Comparison of ENCODE assay signal across 27 cellular contexts in the genomic region with DNA sequence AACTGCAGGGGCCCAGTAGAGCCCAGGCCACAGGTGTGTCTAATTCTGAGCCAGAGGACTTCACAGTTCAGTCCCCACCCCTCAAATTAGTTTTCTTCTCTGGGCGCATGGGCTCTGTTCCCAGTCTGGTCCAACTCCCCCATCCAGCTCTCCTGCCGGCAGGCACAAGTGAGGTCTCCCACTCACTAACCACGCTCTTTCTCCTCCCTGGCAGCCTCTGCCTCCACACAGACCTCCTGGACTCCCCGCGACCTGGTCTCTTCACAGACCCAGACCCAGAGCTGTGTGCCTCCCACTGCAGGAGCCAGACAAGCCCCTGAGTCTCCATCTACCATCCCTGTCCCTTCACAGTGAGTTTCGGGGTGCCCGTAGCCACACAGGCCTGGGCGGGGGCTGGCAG. TPM values are rescaled to one million over a fixed set of nuclear protein-coding genes. Genes with fewer than 3 reads are reported as not detected.
DNase-seq lines count a peak whose midpoint lies in the region; ATAC-seq, FAIRE-seq and TF ChIP-seq lines count a peak whose summit lies in the region.
"Had no signal": no experiment of that assay in that cellular context is flagged by ENCODE, and none has a peak within 500 bp of the region (broad histone marks: within the 10 kb centered on the region; RNA-seq: fewer than 3 reads in every experiment).

No MANE protein-coding gene starts in this region.

- peaks cover 33% of the 10 kb centered on the region for H3K4me1 Mint-ChIP-seq in activated naive CD4-positive, alpha-beta T cell treated with anti-CD3 and anti-CD28 coated beads, Interleukin-2, amount 10 ng/mL, durations not matched to agents 7 days and 5 days
- H3K4me1 Mint-ChIP-seq in neural crest cell, result peaks cover 5% of the 10 kb centered on the region
- H3K4me1 Mint-ChIP-seq in stimulated activated naive B cell treated with anti-CD40 and anti-IgM and Interleukin-4, amounts not matched to agents 10 μg/mL and 1 μg/mL and 100 μg/mL, for 72 hours, result peaks cover 9 to 15% of the 10 kb centered on the region in 2 donors

- TF ChIP-seq CTCF in bronchial epithelial cell (IDR thresholded peaks at IDR 0.05; ENCODE audit: insufficient read depth, low read length, severe bottlenecking) (no peak), neural crest cell (conservative IDR thresholded peaks at IDR 0.05) (no peak)

- peak; percentile 62 for FAIRE-seq in bronchial epithelial cell (lab: Jason Lieb, UNC)
- FAIRE-seq: A204.1, D721Med, GM18507, H54 had no signal

- peaks cover 43% of the 10 kb centered on the region for H3K27me3 Mint-ChIP-seq in activated naive CD4-positive, alpha-beta T cell treated with anti-CD3 and anti-CD28 coated beads, Interleukin-2, amount 10 ng/mL, durations not matched to agents 7 days and 5 days
- H3K27me3 Mint-ChIP-seq in neural crest cell (ENCODE audit: low read depth), result peaks cover 25% of the 10 kb centered on the region
- peaks cover 22 to 41% of the 10 kb centered on the region in 2 donors for H3K27me3 Mint-ChIP-seq in stimulated activated naive B cell treated with anti-CD40 and anti-IgM and Interleukin-4, amounts not matched to agents 10 μg/mL and 1 μg/mL and 100 μg/mL, for 72 hours

- H3K4me3 ChIP-seq in bronchial epithelial cell (ENCODE audit: low read depth, low read length), result no peak overlapping the region
- H3K4me3 ChIP-seq: BLaER1, SJSA1 had no signal

- CTCF ChIA-PET in activated naive CD4-positive, alpha-beta T cell treated with anti-CD3 and anti-CD28 coated beads, Interleukin-2, amount 10 ng/mL, durations not matched to agents 7 days and 5 days (lab: Charles Lee), result interaction anchor here (0.9 kb wide), 1 partner anchor 22 kb away, joined by 3 read pairs; no protein-coding TSS in a partner anchor

- peaks cover 14% of the 10 kb centered on the region for H3K27me3 ChIP-seq in bronchial epithelial cell (ENCODE audit: control insufficient read depth, insufficient read depth, low read length)
- H3K27me3 ChIP-seq: BLaER1 had no signal

- no peak for DNase-seq in activated naive CD4-positive, alpha-beta T cell treated with anti-CD3 and anti-CD28 coated beads, Interleukin-2, amount 10 ng/mL, durations not matched to agents 7 days and 5 days
- no peak for DNase-seq in activated naive CD4-positive, alpha-beta T cell treated with anti-CD3 and anti-CD28 coated beads, Interleukin-2, amount 50 U/mL, for 16 hours
- DNase-seq in bronchial epithelial cell (ENCODE audit: low read depth), result no peak
- no peak for DNase-seq in neural crest cell (ENCODE audit: low read depth, low spot score)
- DNase-seq in stimulated activated naive B cell treated with anti-CD40 and anti-IgM and Interleukin-4, amounts not matched to agents 10 μg/mL and 1 μg/mL and 100 μg/mL, for 72 hours, result no peak
- no peak for DNase-seq in stimulated activated naive CD4-positive, alpha-beta T cell (lab: John Stamatoyannopoulos, UW)
- no peak for DNase-seq in left ventricle myocardium superior
- DNase-seq: CD4-positive, CD25-positive, alpha-beta regulatory T cell; Karpas-422; NCI-H1092 treated with DMSO at 0.1 percent for 48 hours; NCI-H1436; NCI-H187; NCI-H2081 treated with DMSO at 0.1 percent for 48 hours; NCI-H2171 treated with DMSO at 0.1 percent for 48 hours; NCI-H524; NCI-H774; Right ventricle myocardium superior had no signal

- H3K4me3 Mint-ChIP-seq in activated naive CD4-positive, alpha-beta T cell treated with anti-CD3 and anti-CD28 coated beads, Interleukin-2, amount 10 ng/mL, durations not matched to agents 7 days and 5 days, result no peak overlapping the region
- H3K4me3 Mint-ChIP-seq in neural crest cell, result no peak overlapping the region
- H3K4me3 Mint-ChIP-seq in stimulated activated naive B cell treated with anti-CD40 and anti-IgM and Interleukin-4, amounts not matched to agents 10 μg/mL and 1 μg/mL and 100 μg/mL, for 72 hours, result no peak overlapping the region
- H3K4me3 Mint-ChIP-seq: CD4-positive, CD25-positive, alpha-beta regulatory T cell had no signal

- no peak for ATAC-seq in stimulated activated naive B cell treated with anti-CD40 and anti-IgM and Interleukin-4, amounts not matched to agents 10 μg/mL and 1 μg/mL and 100 μg/mL, for 72 hours (replicated peaks)
- no peak for ATAC-seq in GM21381 (IDR thresholded peaks at IDR 0.05; ENCODE audit: unreplicated experiment)
- no peak for ATAC-seq in left ventricle myocardium superior

- no peaks in the 10 kb centered on the region for H3K36me3 ChIP-seq in bronchial epithelial cell (ENCODE audit: control insufficient read depth, insufficient read depth, low read length)
- H3K36me3 ChIP-seq: BLaER1, SJSA1 had no signal

- no peaks in the 10 kb centered on the region for H3K36me3 Mint-ChIP-seq in activated naive CD4-positive, alpha-beta T cell treated with anti-CD3 and anti-CD28 coated beads, Interleukin-2, amount 10 ng/mL, durations not matched to agents 7 days and 5 days
- no peaks in the 10 kb centered on the region for H3K36me3 Mint-ChIP-seq in neural crest cell (ENCODE audit: low read depth)
- H3K36me3 Mint-ChIP-seq in stimulated activated naive B cell treated with anti-CD40 and anti-IgM and Interleukin-4, amounts not matched to agents 10 μg/mL and 1 μg/mL and 100 μg/mL, for 72 hours, result no peaks in the 10 kb centered on the region
- H3K36me3 Mint-ChIP-seq: CD4-positive, CD25-positive, alpha-beta regulatory T cell had no signal

- H3K27ac Mint-ChIP-seq in activated naive CD4-positive, alpha-beta T cell treated with anti-CD3 and anti-CD28 coated beads, Interleukin-2, amount 10 ng/mL, durations not matched to agents 7 days and 5 days, result peak overlapping the region; percentile 25
- peak overlapping the region; percentile 50 for H3K27ac Mint-ChIP-seq in neural crest cell (ENCODE audit: unreplicated experiment)
- peak overlapping the region; percentile 68 for H3K27ac Mint-ChIP-seq in stimulated activated naive B cell treated with anti-CD40 and anti-IgM and Interleukin-4, amounts not matched to agents 10 μg/mL and 1 μg/mL and 100 μg/mL, for 72 hours

- H3K9me3 Mint-ChIP-seq in activated naive CD4-positive, alpha-beta T cell treated with anti-CD3 and anti-CD28 coated beads, Interleukin-2, amount 10 ng/mL, durations not matched to agents 7 days and 5 days, result no peaks in the 10 kb centered on the region
- H3K9me3 Mint-ChIP-seq in neural crest cell, result no peaks in the 10 kb centered on the region
- no peaks in the 10 kb centered on the region for H3K9me3 Mint-ChIP-seq in stimulated activated naive B cell treated with anti-CD40 and anti-IgM and Interleukin-4, amounts not matched to agents 10 μg/mL and 1 μg/mL and 100 μg/mL, for 72 hours

- intact Hi-C loops in left ventricle myocardium superior (cut with micrococcal nuclease), result no loop called here

RNA-seq across cellular contexts. Expression of a gene that starts 6.2 kb away (rescaled TPM):
- total RNA-seq in bronchial epithelial cell, result not detected in 2 replicates
- not detected in 2 replicates for total RNA-seq in neural crest cell
- total RNA-seq in left ventricle myocardium superior, result not detected
- total RNA-seq: CD4-positive, CD25-positive, alpha-beta regulatory T cell; Daoy; G401; HT-29; Right ventricle myocardium superior; SJSA1 had no signal

RNA-seq across cellular contexts. Expression of a gene that starts 55.1 kb away (rescaled TPM):
- total RNA-seq in bronchial epithelial cell (1.8 and 21.1 TPM in 2 replicates), neural crest cell (not detected in 2 replicates), left ventricle myocardium superior (0.92 TPM)
- total RNA-seq: CD4-positive, CD25-positive, alpha-beta regulatory T cell; Daoy; G401; SJSA1 had no signal
